ENCODE assay signal across 16 cellular contexts in the genomic region with DNA sequence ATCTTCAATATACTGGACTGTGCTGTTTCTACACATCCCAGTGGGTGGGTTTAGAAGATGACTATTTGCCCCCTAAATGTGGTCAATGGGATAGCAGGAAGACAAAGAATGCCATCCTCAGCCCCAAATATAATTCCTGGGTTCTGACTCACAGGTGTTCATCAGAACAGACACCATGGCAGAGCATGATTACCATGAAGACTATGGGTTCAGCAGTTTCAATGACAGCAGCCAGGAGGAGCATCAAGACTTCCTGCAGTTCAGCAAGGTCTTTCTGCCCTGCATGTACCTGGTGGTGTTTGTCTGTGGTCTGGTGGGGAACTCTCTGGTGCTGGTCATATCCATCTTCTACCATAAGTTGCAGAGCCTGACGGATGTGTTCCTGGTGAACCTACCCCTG. TPM values are rescaled to one million over a fixed set of nuclear protein-coding genes. Genes with fewer than 3 reads are reported as not detected.
DNase-seq lines count a peak whose midpoint lies in the region; ATAC-seq, FAIRE-seq and TF ChIP-seq lines count a peak whose summit lies in the region.
"Had no signal": no experiment of that assay in that cellular context is flagged by ENCODE, and none has a peak within 500 bp of the region (broad histone marks: within the 10 kb centered on the region; RNA-seq: fewer than 3 reads in every experiment).

No MANE protein-coding gene starts in this region.

- WGBS in HepG2 (ENCODE audit: low lambda C conversion rate) = no CpG with 5 or more reads among the region's 1 CpG

- TF ChIP-seq RAD21 in HepG2 (CRISPR knock-in tag; IDR thresholded peaks at IDR 0.05) = no peak

- H2AFZ ChIP-seq in HepG2 (ENCODE audit: low read length) = no peak overlapping the region

- intact Hi-C loops in HepG2 (cut with micrococcal nuclease; ENCODE audit: unreplicated experiment) = no loop called here

- H3K4me1 ChIP-seq in effector memory CD4-positive, alpha-beta T cell (ENCODE audit: control insufficient read depth, insufficient read depth, low read length, poor library complexity, severe bottlenecking) = peaks cover 50% of the 10 kb centered on the region
- H3K4me1 ChIP-seq in HepG2 (ENCODE audit: insufficient read depth, low read length) = no peaks in the 10 kb centered on the region

- no peak for ATAC-seq in T-cell (replicated peaks in 1 of 4)
- no peak for ATAC-seq in HG02763 (IDR thresholded peaks at IDR 0.05; ENCODE audit: unreplicated experiment)
- ATAC-seq in HepG2 = no peak
- ATAC-seq: left ventricle myocardium superior had no signal

- TF ChIP-seq CTCF in AG10803 (conservative IDR thresholded peaks at IDR 0.05; ENCODE audit: low read length) (peak; percentile 30), HepG2 (CRISPR knock-in tag; IDR thresholded peaks at IDR 0.05) (no peak)

- no peaks in the 10 kb centered on the region for H3K79me2 ChIP-seq in HepG2 (ENCODE audit: insufficient read depth, low read length)

- H3K36me3 ChIP-seq in effector memory CD4-positive, alpha-beta T cell (ENCODE audit: control insufficient read depth, insufficient read depth, low read length) = peaks cover 39% of the 10 kb centered on the region
- peaks cover 26 to 64% of the 10 kb centered on the region in 2 experiments; a peak in 4 of 5 replicates for H3K36me3 ChIP-seq in HepG2 (replicated peaks in 1 of 2; ENCODE audit: control insufficient read depth in 1 of 2, insufficient read depth in 2 of 2, low read length in 2 of 2)

- BruUV-seq in HepG2 (replicated peaks; lab: Mats Ljungman, UMichigan) = no TSS peak

- peaks cover 47 to 92% (median 87%) of the 10 kb centered on the region in 3 donors for H3K4me1 Mint-ChIP-seq in T-cell

- no peak overlapping the region for H3K4me3 ChIP-seq in AG10803 (ENCODE audit: low read length)
- H3K4me3 ChIP-seq in effector memory CD4-positive, alpha-beta T cell (ENCODE audit: insufficient read depth, low read depth, low read length, poor library complexity, severe bottlenecking) = no peak overlapping the region
- H3K4me3 ChIP-seq in HepG2 (replicated peaks in 1 of 3; ENCODE audit: insufficient read depth in 1 of 3, low read depth in 2 of 3, low read length in 3 of 3) = no peak overlapping the region

- H4K20me1 ChIP-seq in HepG2 (ENCODE audit: insufficient read depth, low read length) = no peaks in the 10 kb centered on the region

- H3K9me3 Mint-ChIP-seq in T-cell = no peaks in the 10 kb centered on the region

- in situ Hi-C loops in HepG2 (cut with HindIII; ENCODE audit: extremely low pct_ligation_motif_present, low pct_unique_long_range_greater_than_20kb) = no loop called here

- CTCF ChIA-PET in T-cell (lab: Charles Lee) = interaction anchor here in 1 of 2 donors (0.9 to 1.9 kb wide), 2 partner anchors 48 to 132 kb away, joined by 3 to 5 read pairs; no protein-coding TSS in a partner anchor
- CTCF ChIA-PET in HepG2 (lab: Yijun Ruan, JAX; ENCODE audit: low intra/inter-chr PET ratio, low total read pairs) = no interaction called here

- H3K4me3 Mint-ChIP-seq in T-cell = peak overlapping the region in 1 of 3 donors; percentile 34

- H3K27ac Mint-ChIP-seq in T-cell = peak overlapping the region; percentile 50 to 88
- H3K27ac Mint-ChIP-seq: progenitor cell of endocrine pancreas had no signal

- no peak for FAIRE-seq in HepG2 (lab: Jason Lieb, UNC)

- H3K36me3 Mint-ChIP-seq in T-cell = peaks cover 60% of the 10 kb centered on the region

- no peaks in the 10 kb centered on the region for H3K27me3 Mint-ChIP-seq in T-cell
- H3K27me3 Mint-ChIP-seq: progenitor cell of endocrine pancreas had no signal

- H3K9me3 ChIP-seq in effector memory CD4-positive, alpha-beta T cell (ENCODE audit: control insufficient read depth, low read length) = no peaks in the 10 kb centered on the region
- no peaks in the 10 kb centered on the region for H3K9me3 ChIP-seq in HepG2 (ENCODE audit: low read length)

- TF ChIP-seq EP300 in HepG2 (IDR thresholded peaks at IDR 0.05; ENCODE audit: low read depth in 2 of 2, low read length in 2 of 2) (no peak), HepG2 (CRISPR knock-in tag; IDR thresholded peaks at IDR 0.05; ENCODE audit: borderline replicate concordance) (no peak)

- POLR2A ChIA-PET in T-cell (lab: Charles Lee) = no interaction called here
- POLR2A ChIA-PET in HepG2 (lab: Yijun Ruan, JAX) = no interaction called here

- H3K27me3 ChIP-seq in effector memory CD4-positive, alpha-beta T cell (replicated peaks; ENCODE audit: control insufficient read depth, insufficient read depth, low read length, poor library complexity, severe bottlenecking) = no peaks in the 10 kb centered on the region
- H3K27me3 ChIP-seq in HepG2 (ENCODE audit: control insufficient read depth in 1 of 2, insufficient read depth in 2 of 2, low read length in 2 of 2) = no peaks in the 10 kb centered on the region

- TF ChIP-seq POLR2A in HepG2 (IDR thresholded peaks at IDR 0.05; ENCODE audit: insufficient read depth in 1 of 2, low read depth in 2 of 2, low read length in 2 of 2) = no peak

- no peak overlapping the region for H3K27ac ChIP-seq in effector memory CD4-positive, alpha-beta T cell (ENCODE audit: insufficient read depth, low read length, poor library complexity, severe bottlenecking)
- no peak overlapping the region for H3K27ac ChIP-seq in HepG2 (ENCODE audit: extremely low read length, insufficient read depth, low read length)

- DNase-seq in AG10803 (ENCODE audit: low read depth) = peak; percentile 25
- DNase-seq in ELR (ENCODE audit: low read depth) = peak; percentile 47
- DNase-seq in T-cell = no peak
- peak; percentile 8 for DNase-seq in glomerular visceral epithelial cell (ENCODE audit: extremely low spot score)
- DNase-seq in effector memory CD4-positive, alpha-beta T cell = no peak
- no peak for DNase-seq in HepG2 (ENCODE audit: low spot score)
- no peak for DNase-seq in activated gamma-delta T cell (lab: John Stamatoyannopoulos, UW)
- DNase-seq: activated naive CD4-positive, alpha-beta T cell treated with anti-CD3 and anti-CD28 coated beads, Interleukin-2, amount 50 U/mL, for 16 hours; left ventricle myocardium superior; NCI-H187; NCI-H524; stimulated activated CD4-positive, alpha-beta T cell treated with anti-CD3 and anti-CD28 coated beads, Interleukin-12 subunit alpha, Interleukin-12 subunit beta, amount 100 ng/mL, for 4 hours had no signal

- no peak overlapping the region for H3K4me2 ChIP-seq in HepG2 (ENCODE audit: low read depth, low read length)

- no peak overlapping the region for H3K9ac ChIP-seq in HepG2 (ENCODE audit: insufficient read depth, low read depth, low read length)

RNA-seq across cellular contexts. Expression of a gene that starts 3.0 kb away (rescaled TPM):
- total RNA-seq in T-cell = 10 to 100 TPM in 1 of 5 donors, 1 to 10 TPM in 4; 2.0 to 14.7 (median 3.7) TPM
- total RNA-seq in HepG2 (2016; rRNA removed; fragmentation: Illumina TruSeq; extraction: Trizol) = not detected in 2 replicates
- total RNA-seq in HepG2 (2016; cell fraction: cytosol; rRNA removed; fragmentation: Illumina TruSeq; extraction: Trizol; ENCODE audit: low read depth) = not detected in 2 replicates
- not detected in 2 replicates for total RNA-seq in HepG2 (2016; cell fraction: insoluble cytoplasmic fraction; rRNA removed; fragmentation: Illumina TruSeq; extraction: Trizol)
- not detected in 2 replicates for total RNA-seq in HepG2 (2016; cell fraction: membrane; rRNA removed; fragmentation: Illumina TruSeq; extraction: Trizol)
- not detected in 2 replicates for total RNA-seq in HepG2 (2016; cell fraction: nucleus; rRNA removed; fragmentation: Illumina TruSeq; extraction: Trizol)
- polyA plus RNA-seq in HepG2 (2011; rRNA removed) = not detected in 2 replicates
- not detected in 2 replicates for polyA plus RNA-seq in HepG2 (2011; cell fraction: cytosol; rRNA removed)
- not detected in 2 replicates for polyA plus RNA-seq in HepG2 (2011; cell fraction: nucleus; rRNA removed)
- polyA plus RNA-seq in HepG2 (2012) = 0.07 and 0.17 TPM in 2 replicates
- polyA plus RNA-seq in HepG2 (2016; cell fraction: cytosol; fragmentation: Illumina TruSeq; extraction: Trizol; ENCODE audit: low read depth) = not detected in 2 replicates
- not detected in 2 replicates for polyA plus RNA-seq in HepG2 (2016; cell fraction: insoluble cytoplasmic fraction; fragmentation: Illumina TruSeq; extraction: Trizol; ENCODE audit: low read depth)
- not detected in 2 replicates for polyA plus RNA-seq in HepG2 (2016; cell fraction: membrane; fragmentation: Illumina TruSeq; extraction: Trizol; ENCODE audit: low read depth)
- not detected in 2 replicates for polyA plus RNA-seq in HepG2 (2016; cell fraction: nucleus; fragmentation: Illumina TruSeq; extraction: Trizol; ENCODE audit: insufficient read depth, low read depth)
- not detected in 2 replicates for polyA minus RNA-seq in HepG2 (2011; rRNA and poly(A)+ RNA removed; ENCODE audit: low replicate concordance)
- polyA minus RNA-seq in HepG2 (2011; cell fraction: cytosol; rRNA and poly(A)+ RNA removed) = not detected in 2 replicates
- polyA minus RNA-seq in HepG2 (2011; cell fraction: nucleus; rRNA and poly(A)+ RNA removed) = not detected in 2 replicates
- total RNA-seq: fibroblast of lung, myocyte, progenitor cell of endocrine pancreas had no signal
- polyA plus RNA-seq: fibroblast of lung had no signal

RNA-seq across cellular contexts. Expression of a gene that starts 49.3 kb away (rescaled TPM):
- total RNA-seq in T-cell (10 to 100 TPM; 24.6 to 46.3 (median 35.0) TPM), HepG2 (2016; rRNA removed; fragmentation: Illumina TruSeq; extraction: Trizol) (2.7 and 4.9 TPM in 2 replicates)
- total RNA-seq in HepG2 (2016; cell fraction: cytosol; rRNA removed; fragmentation: Illumina TruSeq; extraction: Trizol; ENCODE audit: low read depth) = 0.44 and 0.51 TPM in 2 replicates
- total RNA-seq in HepG2 (2016; cell fraction: insoluble cytoplasmic fraction; rRNA removed; fragmentation: Illumina TruSeq; extraction: Trizol) = 2.3 and 4.4 TPM in 2 replicates
- total RNA-seq in HepG2 (2016; cell fraction: membrane; rRNA removed; fragmentation: Illumina TruSeq; extraction: Trizol) = 1.7 and 1.8 TPM in 2 replicates
- 6.1 and 6.5 TPM in 2 replicates for total RNA-seq in HepG2 (2016; cell fraction: nucleus; rRNA removed; fragmentation: Illumina TruSeq; extraction: Trizol)
- polyA plus RNA-seq in HepG2 (2011; rRNA removed) = 4.2 and 6.0 TPM in 2 replicates
- polyA plus RNA-seq in HepG2 (2011; cell fraction: cytosol; rRNA removed) = 2.8 and 3.3 TPM in 2 replicates
- 7.9 and 8.8 TPM in 2 replicates for polyA plus RNA-seq in HepG2 (2011; cell fraction: nucleus; rRNA removed)
- 4.1 and 4.9 TPM in 2 replicates for polyA plus RNA-seq in HepG2 (2012)
- polyA plus RNA-seq in HepG2 (2016; cell fraction: cytosol; fragmentation: Illumina TruSeq; extraction: Trizol; ENCODE audit: low read depth) = 0.37 and 0.40 TPM in 2 replicates
- 4.1 and 5.1 TPM in 2 replicates for polyA plus RNA-seq in HepG2 (2016; cell fraction: insoluble cytoplasmic fraction; fragmentation: Illumina TruSeq; extraction: Trizol; ENCODE audit: low read depth)
- polyA plus RNA-seq in HepG2 (2016; cell fraction: membrane; fragmentation: Illumina TruSeq; extraction: Trizol; ENCODE audit: low read depth) = 0.71 and 0.74 TPM in 2 replicates
- polyA plus RNA-seq in HepG2 (2016; cell fraction: nucleus; fragmentation: Illumina TruSeq; extraction: Trizol; ENCODE audit: insufficient read depth, low read depth) = 7.0 and 7.3 TPM in 2 replicates
- 15.1 and 17.0 TPM in 2 replicates for polyA minus RNA-seq in HepG2 (2011; rRNA and poly(A)+ RNA removed; ENCODE audit: low replicate concordance)
- 3.4 and 4.2 TPM in 2 replicates for polyA minus RNA-seq in HepG2 (2011; cell fraction: cytosol; rRNA and poly(A)+ RNA removed)
- 10.8 and 19.3 TPM in 2 replicates for polyA minus RNA-seq in HepG2 (2011; cell fraction: nucleus; rRNA and poly(A)+ RNA removed)

RNA-seq across cellular contexts. Expression of a gene that starts 60.0 kb away (rescaled TPM):
- 10 to 100 TPM in 1 of 5 donors, 1 to 10 TPM in 4; 2.1 to 10.0 (median 4.2) TPM for total RNA-seq in T-cell
- total RNA-seq in HepG2 (2016; rRNA removed; fragmentation: Illumina TruSeq; extraction: Trizol) = not detected in 2 replicates
- not detected in 2 replicates for total RNA-seq in HepG2 (2016; cell fraction: cytosol; rRNA removed; fragmentation: Illumina TruSeq; extraction: Trizol; ENCODE audit: low read depth)
- total RNA-seq in HepG2 (2016; cell fraction: insoluble cytoplasmic fraction; rRNA removed; fragmentation: Illumina TruSeq; extraction: Trizol) = not detected in 2 replicates
- not detected in 2 replicates for total RNA-seq in HepG2 (2016; cell fraction: membrane; rRNA removed; fragmentation: Illumina TruSeq; extraction: Trizol)
- not detected in 2 replicates for total RNA-seq in HepG2 (2016; cell fraction: nucleus; rRNA removed; fragmentation: Illumina TruSeq; extraction: Trizol)
- polyA plus RNA-seq in HepG2 (2011; rRNA removed) = not detected in 2 replicates
- polyA plus RNA-seq in HepG2 (2011; cell fraction: cytosol; rRNA removed) = not detected in 2 replicates
- not detected in 2 replicates for polyA plus RNA-seq in HepG2 (2011; cell fraction: nucleus; rRNA removed)
- not detected in 2 replicates for polyA plus RNA-seq in HepG2 (2012)
- polyA plus RNA-seq in HepG2 (2016; cell fraction: cytosol; fragmentation: Illumina TruSeq; extraction: Trizol; ENCODE audit: low read depth) = not detected in 2 replicates
- not detected in 2 replicates for polyA plus RNA-seq in HepG2 (2016; cell fraction: insoluble cytoplasmic fraction; fragmentation: Illumina TruSeq; extraction: Trizol; ENCODE audit: low read depth)
- not detected in 2 replicates for polyA plus RNA-seq in HepG2 (2016; cell fraction: membrane; fragmentation: Illumina TruSeq; extraction: Trizol; ENCODE audit: low read depth)
- not detected in 2 replicates for polyA plus RNA-seq in HepG2 (2016; cell fraction: nucleus; fragmentation: Illumina TruSeq; extraction: Trizol; ENCODE audit: insufficient read depth, low read depth)
- polyA minus RNA-seq in HepG2 (2011; rRNA and poly(A)+ RNA removed; ENCODE audit: low replicate concordance) = not detected in 2 replicates
- not detected in 2 replicates for polyA minus RNA-seq in HepG2 (2011; cell fraction: cytosol; rRNA and poly(A)+ RNA removed)
- polyA minus RNA-seq in HepG2 (2011; cell fraction: nucleus; rRNA and poly(A)+ RNA removed) = not detected in 2 replicates
- total RNA-seq: fibroblast of lung, left ventricle myocardium superior, myocyte, progenitor cell of endocrine pancreas had no signal
- polyA plus RNA-seq: fibroblast of lung had no signal

Comparison
In these comparisons a context has a peak if more than half of its experiments do, and no peak if none do; other contexts are left out.
1. DNase-seq: peak in AG10803 (single experiment), ELR (single experiment) and glomerular visceral epithelial cell (single experiment); none in T-cell (0 of 34), effector memory CD4-positive, alpha-beta T cell (0 of 3), HepG2 (single experiment) and activated gamma-delta T cell (single experiment).